Comparison of ENCODE assay signal across 8 cellular contexts in genomic region chr13:30465541-30466357, GRCh38. TPM values are rescaled to one million over a fixed set of nuclear protein-coding genes. Genes with fewer than 3 reads are reported as not detected.
DNase-seq lines count a peak whose midpoint lies in the region; ATAC-seq and TF ChIP-seq lines count a peak whose summit lies in the region.

HMGB1 (minus strand) TSS chr13:30465936; CDS start chr13:30463680, 2,256 bp downstream.

- peak within 1 kb of the TSS; percentile 27; the same call in 1 of the 2 replicates for H2AFZ ChIP-seq in KMS-11 (ENCODE audit: low read depth)

- H3K27me3 ChIP-seq in KMS-11 (ENCODE audit: insufficient read depth, low read depth) (no peaks in the 10 kb centered on the region), Peyer's patch (no peaks in the 10 kb centered on the region), muscle layer of colon (ENCODE audit: control insufficient read depth in 1 of 2, insufficient read depth in 2 of 2, low read length in 2 of 2) (no peaks in the 10 kb centered on the region)

- H3K9me3 ChIP-seq in Peyer's patch (peaks cover 0 to 4% (median 0%) of the 10 kb centered on the region in 4 donors), muscle layer of colon (ENCODE audit: low read length) (no peaks in the 10 kb centered on the region)

- H3K36me3 ChIP-seq in KMS-11 (ENCODE audit: insufficient read depth): peaks cover 10% of the 10 kb centered on the region; the same call in 1 of the 2 replicates
- H3K36me3 ChIP-seq in Peyer's patch: peaks cover 0 to 16% (median 0%) of the 10 kb centered on the region in 3 donors
- peaks cover 18% of the 10 kb centered on the region for H3K36me3 ChIP-seq in muscle layer of colon (ENCODE audit: insufficient read depth, low read length)

- peak; percentile 98 to 99 for TF ChIP-seq POLR2A in Peyer's patch (IDR thresholded peaks at IDR 0.05)

- H4K20me1 ChIP-seq in KMS-11 (ENCODE audit: insufficient read depth): no peaks in the 10 kb centered on the region

- H3K9ac ChIP-seq in KMS-11: peak within 1 kb of the TSS; percentile 95
- H3K9ac ChIP-seq in muscle layer of colon (ENCODE audit: low read length): peak within 1 kb of the TSS; percentile 44

- TF ChIP-seq CTCF in KMS-11 (conservative IDR thresholded peaks at IDR 0.05; ENCODE audit: low read depth, low read length) (no peak), Peyer's patch (IDR thresholded peaks at IDR 0.05) (peak in 1 of 6 experiments; percentile 14)

- H3K4me2 ChIP-seq in KMS-11: peak within 1 kb of the TSS; percentile 96

- H3K4me1 ChIP-seq in KMS-11 (ENCODE audit: low read depth, poor library complexity, severe bottlenecking): peaks cover 34% of the 10 kb centered on the region
- H3K4me1 ChIP-seq in Peyer's patch: peaks cover 0 to 17% (median 10%) of the 10 kb centered on the region in 4 donors
- peaks cover 27% of the 10 kb centered on the region for H3K4me1 ChIP-seq in muscle layer of colon (ENCODE audit: insufficient read depth, low read length)

- peaks cover 28% of the 10 kb centered on the region for H3K79me2 ChIP-seq in KMS-11 (ENCODE audit: insufficient read depth, low read depth)

- ATAC-seq in GM21737 (IDR thresholded peaks at IDR 0.05; ENCODE audit: unreplicated experiment): peak; percentile 86
- ATAC-seq in esophagus mucosa: peak; percentile 98

- H3K4me3 ChIP-seq in KMS-11 (IDR thresholded peaks at IDR 0.05; ENCODE audit: insufficient read depth, low read depth, low read length): no peak within 1 kb of the TSS
- H3K4me3 ChIP-seq in Peyer's patch: peak within 1 kb of the TSS; percentile 85 to 99 (median 91)
- peak within 1 kb of the TSS; percentile 60 to 86 for H3K4me3 ChIP-seq in muscle layer of colon (ENCODE audit: low read depth in 1 of 2, low read length in 2 of 2)

- DNase-seq in DMS53 treated with DMSO at 0.1 percent for 48 hours (lab: John Stamatoyannopoulos, UW; ENCODE audit: unreplicated experiment): peak; percentile 99
- peak; percentile 97 to 99 (median 99) for DNase-seq in Peyer's patch
- peak; percentile 95 to 96 for DNase-seq in activated T-cell treated with anti-CD3 and anti-CD28 coated beads, Interleukin-2, amount 50 U/mL, for 48 hours
- DNase-seq in stimulated activated CD8-positive, alpha-beta memory T cell treated with anti-CD3 and anti-CD28 coated beads, Interleukin-7, amount 100 ng/mL, for 24 hours (ENCODE audit: low read depth): peak; percentile 89

- peak within 1 kb of the TSS; percentile 97 for H3K27ac ChIP-seq in KMS-11
- H3K27ac ChIP-seq in Peyer's patch: peak within 1 kb of the TSS; percentile 100
- peak within 1 kb of the TSS; percentile 94 for H3K27ac ChIP-seq in muscle layer of colon (ENCODE audit: low read depth, low read length)

RNA-seq across cellular contexts. Expression of gene HMGB1, which starts in this region (rescaled TPM):
- total RNA-seq in Peyer's patch (100 to 1,000 TPM in 3 of 4 donors, 10 to 100 TPM in 1; 93.5 to 280 (median 154) TPM), esophagus mucosa (271 TPM)
